In genomic region chr9:34505370-34506120, GRCh38 we compare ENCODE assay signal across 20 cellular contexts. TPM values are rescaled to one million over a fixed set of nuclear protein-coding genes. Genes with fewer than 3 reads are reported as not detected.
DNase-seq lines count a peak whose midpoint lies in the region; ATAC-seq and TF ChIP-seq lines count a peak whose summit lies in the region.
"Had no signal": no experiment of that assay in that cellular context is flagged by ENCODE, and none has a peak within 500 bp of the region (broad histone marks: within the 10 kb centered on the region; RNA-seq: fewer than 3 reads in every experiment).

No MANE protein-coding gene starts in this region.

- H3K4me3 ChIP-seq in AG10803 (ENCODE audit: low read length) (no peak overlapping the region), mucosa of descending colon (no peak overlapping the region)

- intact Hi-C loops in mucosa of descending colon (cut with DNase I, micrococcal nuclease) = loop anchor here in 1 of 2 donors (10.0 kb wide), 1 partner anchor 61 kb away; no protein-coding TSS in a partner anchor

- ATAC-seq in mucosa of descending colon = peak; percentile 19
- ATAC-seq: Right ventricle myocardium inferior had no signal

- DNase-seq in AG10803 (ENCODE audit: low read depth) (peak; percentile 11), LHCN-M2 (ENCODE audit: low read depth) (peak; percentile 24), SK-N-DZ (ENCODE audit: low spot score) (peak; percentile 78), mucosa of descending colon (no peak), NK-92 (lab: John Stamatoyannopoulos, UW; ENCODE audit: unreplicated experiment) (no peak), islet precursor cell (no peak), NCI-H510A treated with DMSO at 0.1 percent for 48 hours (lab: John Stamatoyannopoulos, UW) (no peak), dermis blood vessel endothelial cell (no peak)
- DNase-seq: COR-L47, DMS79, GOT3, IMR-90, Kasumi-1, NCI-H1417, NCI-H2029, NCI-H2171 treated with DMSO at 0.1 percent for 48 hours, NCI-H526, SK-N-SH had no signal

- no peaks in the 10 kb centered on the region for H3K9me3 ChIP-seq in mucosa of descending colon
- H3K9me3 ChIP-seq: SK-N-SH had no signal

- no peaks in the 10 kb centered on the region for H3K4me1 ChIP-seq in mucosa of descending colon (ENCODE audit: low read depth)

- H3K36me3 ChIP-seq in mucosa of descending colon (ENCODE audit: low read depth) = no peaks in the 10 kb centered on the region

- TF ChIP-seq CTCF in AG10803 (conservative IDR thresholded peaks at IDR 0.05; ENCODE audit: low read length) = no peak
- no peak for TF ChIP-seq CTCF in mucosa of descending colon (IDR thresholded peaks at IDR 0.05)

RNA-seq across cellular contexts. Expression of gene ENHO, which starts 17.2 kb away (rescaled TPM):
- total RNA-seq in LHCN-M2 (2014; rRNA removed) = 0.29 TPM in 1 of 2 replicates, not detected in the other
- 0.62 TPM for polyA plus RNA-seq in LHCN-M2 (2012)
- 50.2 and 61.0 TPM in 2 replicates for polyA plus RNA-seq in SK-N-DZ (2014; cell fraction: cytosol; rRNA removed)
- 21.5 and 35.3 TPM in 2 replicates for polyA plus RNA-seq in SK-N-DZ (2014; cell fraction: nucleus; rRNA removed)
- total RNA-seq in mucosa of descending colon = 1 to 10 TPM; 1.4 to 2.0 (median 1.5) TPM
- 0.42 TPM in 1 of 2 replicates, not detected in the other for total RNA-seq in dermis blood vessel endothelial cell
- total RNA-seq: IMR-90 had no signal
- polyA plus RNA-seq: IMR-90 had no signal

RNA-seq across cellular contexts. Expression of gene DNAI1, which starts 46.9 kb away (rescaled TPM):
- not detected in 2 replicates for total RNA-seq in LHCN-M2 (2014; rRNA removed)
- not detected for polyA plus RNA-seq in LHCN-M2 (2012)
- polyA plus RNA-seq in SK-N-DZ (2014; cell fraction: cytosol; rRNA removed) = 1.3 and 1.6 TPM in 2 replicates
- polyA plus RNA-seq in SK-N-DZ (2014; cell fraction: nucleus; rRNA removed) = 12.6 and 21.7 TPM in 2 replicates
- total RNA-seq in mucosa of descending colon = not detected
- not detected in 2 replicates for total RNA-seq in dermis blood vessel endothelial cell
- total RNA-seq: IMR-90, Right ventricle myocardium inferior had no signal
- polyA plus RNA-seq: CD14-positive monocyte, IMR-90 had no signal

RNA-seq across cellular contexts. Expression of gene FAM219A, which starts 47.2 kb away (rescaled TPM):
- total RNA-seq in LHCN-M2 (2014; rRNA removed) (13.0 and 17.6 TPM in 2 replicates), mucosa of descending colon (10 to 100 TPM in 1 of 3 donors, 1 to 10 TPM in 2; 5.1 to 20.8 (median 8.6) TPM), dermis blood vessel endothelial cell (9.2 and 14.7 TPM in 2 replicates)
- polyA plus RNA-seq in LHCN-M2 (2012) = 15.5 TPM
- polyA plus RNA-seq in SK-N-DZ (2014; cell fraction: cytosol; rRNA removed) = 29.1 and 34.2 TPM in 2 replicates
- polyA plus RNA-seq in SK-N-DZ (2014; cell fraction: nucleus; rRNA removed) = 27.9 and 30.5 TPM in 2 replicates

Comparison
In these comparisons a context has a peak if more than half of its experiments do, and no peak if none do; other contexts are left out.
1. DNase-seq: peak in AG10803 (single experiment), LHCN-M2 (single experiment) and SK-N-DZ (single experiment); none in mucosa of descending colon (0 of 3), NK-92 (single experiment), islet precursor cell (single experiment), NCI-H510A treated with DMSO at 0.1 percent for 48 hours (single experiment) and dermis blood vessel endothelial cell (single experiment).